In genomic region chrX:47144626-47145407, GRCh38 we compare ENCODE assay signal across 8 cellular contexts. TPM values are rescaled to one million over a fixed set of nuclear protein-coding genes. Genes with fewer than 3 reads are reported as not detected.
A peak's percentile ranks its signal among the peaks of the same experiment; 100 is the strongest.
DNase-seq lines count a peak whose midpoint lies in the region; ATAC-seq and TF ChIP-seq lines count a peak whose summit lies in the region.

Gene NDUFB11, minus strand, starts transcription at chrX:47144702. Its CDS starts 23 bp downstream, at chrX:47144679.
Gene RBM10, plus strand, starts transcription at chrX:47145221. Its CDS starts 2,261 bp downstream, at chrX:47147482.

- H3K9me3 ChIP-seq in hepatocyte (ENCODE audit: low read depth), result no peaks in the 10 kb centered on the region

- H3K4me2 ChIP-seq in hepatocyte, result peak within 1 kb of the TSS; percentile 82

- H3K27me3 ChIP-seq in hepatocyte, result no peaks in the 10 kb centered on the region

- TF ChIP-seq CTCF in 22Rv1 (IDR thresholded peaks at IDR 0.05) (peak; percentile 74), hepatocyte (IDR thresholded peaks at IDR 0.05; ENCODE audit: poor library complexity) (peak; percentile 55), retinal pigment epithelial cell (conservative IDR thresholded peaks at IDR 0.05; ENCODE audit: low read depth, low read length) (peak; percentile 64)

- H4K20me1 ChIP-seq in hepatocyte (ENCODE audit: insufficient read depth, poor library complexity, severe bottlenecking), result peaks cover 21% of the 10 kb centered on the region

- H3K9me2 ChIP-seq in hepatocyte (replicated peaks; ENCODE audit: insufficient read depth), result no peaks in the 10 kb centered on the region

- 48% methylated on average over 54 of the region's 56 CpGs for WGBS in hepatocyte (ENCODE audit: low lambda C conversion rate, missing lambda C conversion rate)

- peaks cover 47% of the 10 kb centered on the region for H3K79me2 ChIP-seq in hepatocyte

- H3K4me3 ChIP-seq in hepatocyte (peak within 1 kb of the TSS; percentile 56), retinal pigment epithelial cell (ENCODE audit: low read length) (peak within 1 kb of the TSS; percentile 87)

- peak within 1 kb of the TSS; percentile 38 for H2AFZ ChIP-seq in hepatocyte

- ATAC-seq in GM18511 (IDR thresholded peaks at IDR 0.05; ENCODE audit: unreplicated experiment) (peak; percentile 89), HG03039 (IDR thresholded peaks at IDR 0.05; ENCODE audit: unreplicated experiment) (peak; percentile 93)

- H3K27ac ChIP-seq in 22Rv1 (peak within 1 kb of the TSS; percentile 92), hepatocyte (peak within 1 kb of the TSS; percentile 98)

- peak; percentile 94 to 95 for DNase-seq in NCI-H2081 (lab: John Stamatoyannopoulos, UW)
- DNase-seq in T1000 (lab: John Stamatoyannopoulos, UW), result peak; percentile 75
- peak; percentile 96 for DNase-seq in astrocyte of the hippocampus (ENCODE audit: low read depth, low spot score)
- DNase-seq in hepatocyte (ENCODE audit: low spot score), result peak; percentile 94
- DNase-seq in retinal pigment epithelial cell (ENCODE audit: low read depth), result peak; percentile 81

- H3K4me1 ChIP-seq in hepatocyte (ENCODE audit: insufficient read depth), result peaks cover 4% of the 10 kb centered on the region

- H3K36me3 ChIP-seq in hepatocyte (replicated peaks; ENCODE audit: insufficient read depth, low read depth), result no peaks in the 10 kb centered on the region

RNA-seq across cellular contexts. Expression of gene NDUFB11, which starts in this region (rescaled TPM):
- 64.3 and 65.4 TPM in 2 replicates for total RNA-seq in hepatocyte
- 146 and 168 TPM in 2 replicates for polyA plus RNA-seq in hepatocyte

RNA-seq across cellular contexts. Expression of gene RBM10, which starts in this region (rescaled TPM):
- 21.7 and 26.4 TPM in 2 replicates for total RNA-seq in hepatocyte
- polyA plus RNA-seq in hepatocyte, result 29.2 and 35.9 TPM in 2 replicates

Comparison
In these comparisons a context has a peak if more than half of its experiments do, and no peak if none do; other contexts are left out.
1. Peak in every context shown above with its lines: DNase-seq, ATAC-seq, H3K4me3 ChIP-seq and H3K27ac ChIP-seq.